15 cellular contexts compared by ENCODE assay signal in the genomic region with DNA sequence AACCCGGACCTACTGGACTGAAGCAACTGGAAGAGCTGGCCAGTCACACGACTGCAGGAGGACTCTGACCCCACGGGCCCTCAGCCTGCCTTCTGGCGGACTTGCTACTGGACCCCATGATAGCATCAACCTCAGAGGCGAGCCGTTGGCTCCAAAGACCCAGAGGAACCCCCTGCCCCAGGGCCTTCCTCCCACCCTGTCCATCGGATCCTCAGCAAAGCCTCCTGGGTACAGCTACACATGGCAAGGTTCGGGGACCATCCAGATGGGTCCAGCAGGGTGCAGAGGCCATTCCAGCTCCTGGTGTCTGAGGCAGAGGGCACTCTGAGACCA.
"Had no signal": no experiment of that assay in that cellular context is flagged by ENCODE, and none has a peak within 500 bp of the region (broad histone marks: within the 10 kb centered on the region; RNA-seq: fewer than 3 reads in every experiment).

No MANE protein-coding gene starts in this region.

- H3K4me3 ChIP-seq: cardiac muscle cell, gastrocnemius medialis, psoas muscle, right lobe of liver, SK-N-MC, tibial nerve had no signal

- DNase-seq: activated B cell treated with CpG ODN at 0.5 μM for 24 hours; activated CD4-positive, alpha-beta T cell treated with anti-CD3 and anti-CD28 coated beads for 4 hours; activated CD8-positive, alpha-beta T cell treated with anti-CD3 and anti-CD28 coated beads for 36 hours; activated effector memory CD4-positive, alpha-beta T cell treated with anti-CD3 and anti-CD28 coated beads, Interleukin-2, amount 50 U/mL, for 16 hours; activated T-cell treated with anti-CD3 and anti-CD28 coated beads, Interleukin-2, amount 50 U/mL, for 72 hours; amniotic stem cell; gastrocnemius medialis; SHP77; stimulated activated CD4-positive, alpha-beta T cell treated with anti-CD3 and anti-CD28 coated beads, Interleukin-4, amount 100 ng/mL, for 4 hours; stimulated activated naive CD4-positive, alpha-beta T cell had no signal

- H3K27me3 ChIP-seq: cardiac muscle cell, right lobe of liver, tibial nerve had no signal

- H3K36me3 ChIP-seq: cardiac muscle cell, gastrocnemius medialis, right lobe of liver, tibial nerve had no signal

- H3K9me3 ChIP-seq: gastrocnemius medialis, psoas muscle, right lobe of liver, tibial nerve had no signal

- H3K4me1 ChIP-seq: gastrocnemius medialis, psoas muscle, tibial nerve had no signal

- H3K27ac ChIP-seq: cardiac muscle cell, gastrocnemius medialis, psoas muscle, right lobe of liver, SK-N-MC, tibial nerve had no signal
